8 cellular contexts compared by ENCODE assay signal in genomic region chr10:45421231-45422097, GRCh38. TPM values are rescaled to one million over a fixed set of nuclear protein-coding genes. Genes with fewer than 3 reads are reported as not detected.
A peak's percentile ranks its signal among the peaks of the same experiment; 100 is the strongest.
DNase-seq lines count a peak whose midpoint lies in the region.

No MANE protein-coding gene starts in this region.

- no peaks in the 10 kb centered on the region for H3K9me3 Mint-ChIP-seq in activated naive CD8-positive, alpha-beta T cell treated with anti-CD3 and anti-CD28 coated beads for 36 hours

- peaks cover 47% of the 10 kb centered on the region for H3K4me1 Mint-ChIP-seq in activated naive CD8-positive, alpha-beta T cell treated with anti-CD3 and anti-CD28 coated beads for 36 hours

- no peaks in the 10 kb centered on the region for H3K27me3 Mint-ChIP-seq in activated naive CD8-positive, alpha-beta T cell treated with anti-CD3 and anti-CD28 coated beads for 36 hours

- no peaks in the 10 kb centered on the region for H3K36me3 Mint-ChIP-seq in activated naive CD8-positive, alpha-beta T cell treated with anti-CD3 and anti-CD28 coated beads for 36 hours

- peak; percentile 52 for DNase-seq in DMS 273 (lab: John Stamatoyannopoulos, UW; ENCODE audit: unreplicated experiment)
- no peak for DNase-seq in DMS 273 treated with DMSO at 0.1 percent for 48 hours (lab: John Stamatoyannopoulos, UW)
- peak; percentile 57 for DNase-seq in KG1 (lab: John Stamatoyannopoulos, UW)
- peak; percentile 41 for DNase-seq in activated naive CD8-positive, alpha-beta T cell treated with anti-CD3 and anti-CD28 coated beads for 36 hours
- peak; percentile 56 for DNase-seq in stimulated activated CD8-positive, alpha-beta memory T cell treated with anti-CD3 and anti-CD28 coated beads, Interleukin-4, amount 100 ng/mL, for 48 hours
- no peak for DNase-seq in HPDE6-E6E7 (ENCODE audit: extremely low spot score)
- no peak for DNase-seq in DMS114 treated with DMSO at 0.1 percent for 48 hours (lab: John Stamatoyannopoulos, UW; ENCODE audit: unreplicated experiment)
- DNase-seq in NCI-H1436 (lab: John Stamatoyannopoulos, UW) = no peak

- H3K4me3 Mint-ChIP-seq in activated naive CD8-positive, alpha-beta T cell treated with anti-CD3 and anti-CD28 coated beads for 36 hours = no peak overlapping the region

- H3K27ac Mint-ChIP-seq in activated naive CD8-positive, alpha-beta T cell treated with anti-CD3 and anti-CD28 coated beads for 36 hours = peak overlapping the region; percentile 96

RNA-seq across cellular contexts. Expression of gene ALOX5, which starts 47.4 kb away (rescaled TPM):
- total RNA-seq in activated naive CD8-positive, alpha-beta T cell treated with anti-CD3 and anti-CD28 coated beads for 36 hours = under 1 TPM; 0.62 to 0.96 TPM

Comparison
In these comparisons a context has a peak if more than half of its experiments do, and no peak if none do; other contexts are left out.
1. DNase-seq: peak in DMS 273 (single experiment), KG1 (single experiment), activated naive CD8-positive, alpha-beta T cell treated with anti-CD3 and anti-CD28 coated beads for 36 hours (single experiment) and stimulated activated CD8-positive, alpha-beta memory T cell treated with anti-CD3 and anti-CD28 coated beads, Interleukin-4, amount 100 ng/mL, for 48 hours (single experiment); none in DMS 273 treated with DMSO at 0.1 percent for 48 hours (single experiment), HPDE6-E6E7 (single experiment), DMS114 treated with DMSO at 0.1 percent for 48 hours (single experiment) and NCI-H1436 (single experiment).